ENCODE assay signal across 1 cellular context in genomic region chr9:66900490-66901131, GRCh38.
TF ChIP-seq lines count a peak whose summit lies in the region.

TSS of gene ZNF658 (plus strand) at chr9:66900725. CDS start at chr9:66903562, 2,837 bp downstream.

TF ChIP-seq in HepG2, 621 proteins besides CTCF, POLR2A, EP300 and RAD21 (continued from another document):
- TF ChIP-seq ZNF574 (CRISPR knock-in tag; IDR thresholded peaks at IDR 0.05) (peak; percentile 51), GABPB1 (CRISPR knock-in tag; IDR thresholded peaks at IDR 0.05) (peak; percentile 75), SALL1 (CRISPR knock-in tag; IDR thresholded peaks at IDR 0.05) (0 out of 2 replicates have a peak, but pooled peaks have one; percentile 24), POLR2AphosphoS5 (IDR thresholded peaks at IDR 0.05; ENCODE audit: low read depth, low read length) (0 out of 2 replicates have a peak, but pooled peaks have one; percentile 26), PHF8 (CRISPR knock-in tag; IDR thresholded peaks at IDR 0.05) (peak; percentile 81), YEATS4 (CRISPR knock-in tag; IDR thresholded peaks at IDR 0.05; ENCODE audit: borderline replicate concordance) (peak; percentile 32; the same call in 1 of the 2 replicates), ZNF143 (CRISPR knock-in tag; IDR thresholded peaks at IDR 0.05) (peak; percentile 87), TAF1 (CRISPR knock-in tag; IDR thresholded peaks at IDR 0.05) (peak; percentile 42; the same call in 1 of the 2 replicates), KDM2A (CRISPR knock-in tag; IDR thresholded peaks at IDR 0.05; ENCODE audit: borderline replicate concordance, low read depth) (peak; percentile 26; the same call in 1 of the 2 replicates), GATAD1 (CRISPR knock-in tag; IDR thresholded peaks at IDR 0.05) (0 out of 2 replicates have a peak, but pooled peaks have one; percentile 31), DMAP1 (CRISPR knock-in tag; IDR thresholded peaks at IDR 0.05) (0 out of 2 replicates have a peak, but pooled peaks have one; percentile 22), ZFX (CRISPR knock-in tag; IDR thresholded peaks at IDR 0.05; ENCODE audit: low read depth) (peak; percentile 65), GABPA (IDR thresholded peaks at IDR 0.05; ENCODE audit: low read depth, low read length) (0 out of 2 replicates have a peak, but pooled peaks have one; percentile 7), GABPA (CRISPR knock-in tag; IDR thresholded peaks at IDR 0.05; ENCODE audit: low read depth) (peak; percentile 78), MYC (CRISPR knock-in tag; IDR thresholded peaks at IDR 0.05; ENCODE audit: borderline replicate concordance) (peak; percentile 33; the same call in 1 of the 2 replicates), ZFY (CRISPR knock-in tag; IDR thresholded peaks at IDR 0.05) (peak; percentile 77), ZNF687 (CRISPR knock-in tag; IDR thresholded peaks at IDR 0.05) (peak; percentile 60), HNRNPLL (IDR thresholded peaks at IDR 0.05; ENCODE audit: low read depth, low read length, poor library complexity, severe bottlenecking) (peak; percentile 52), TFDP1 (CRISPR knock-in tag; IDR thresholded peaks at IDR 0.05; ENCODE audit: borderline replicate concordance) (peak; percentile 42; the same call in 1 of the 2 replicates), ZFP91 (CRISPR knock-in tag; IDR thresholded peaks at IDR 0.05; ENCODE audit: borderline replicate concordance) (peak; percentile 37; the same call in 1 of the 2 replicates), KMT2B (CRISPR knock-in tag; IDR thresholded peaks at IDR 0.05) (peak; percentile 22; the same call in 1 of the 2 replicates), THAP11 (CRISPR knock-in tag; IDR thresholded peaks at IDR 0.05) (peak; percentile 95), GATAD2A (CRISPR knock-in tag; IDR thresholded peaks at IDR 0.05) (0 out of 2 replicates have a peak, but pooled peaks have one; percentile 11), FOSL2 (CRISPR knock-in tag; IDR thresholded peaks at IDR 0.05) (0 out of 2 replicates have a peak, but pooled peaks have one; percentile 7), POLR2G (IDR thresholded peaks at IDR 0.05; ENCODE audit: low read depth, low read length) (0 out of 2 replicates have a peak, but pooled peaks have one; percentile 44)
